ENCODE assay signal across 15 cellular contexts in the genomic region with DNA sequence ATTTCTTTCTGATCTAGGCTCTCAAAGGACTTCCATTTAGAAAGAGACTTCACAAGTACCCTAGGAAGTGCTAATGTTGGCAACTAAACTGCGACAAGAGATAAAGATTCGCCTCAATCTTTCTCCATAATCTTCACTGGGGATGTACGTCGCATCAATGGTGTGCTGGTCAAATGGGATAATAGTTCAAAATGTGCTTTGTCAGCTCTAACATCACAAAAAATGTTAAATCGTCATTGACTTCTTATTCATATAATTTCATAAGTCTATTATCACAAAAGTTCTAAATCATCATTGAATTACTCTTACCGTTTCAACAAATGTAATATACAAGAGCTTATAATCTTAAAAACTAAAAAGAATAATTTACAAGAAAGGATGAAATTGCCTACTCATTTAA.
A peak's percentile ranks its signal among the peaks of the same experiment; 100 is the strongest.
DNase-seq lines count a peak whose midpoint lies in the region; FAIRE-seq and TF ChIP-seq lines count a peak whose summit lies in the region.
"Had no signal": no experiment of that assay in that cellular context is flagged by ENCODE, and none has a peak within 500 bp of the region (broad histone marks: within the 10 kb centered on the region; RNA-seq: fewer than 3 reads in every experiment).

No MANE protein-coding gene starts in this region.

- H3K27me3 Mint-ChIP-seq in immature natural killer cell (ENCODE audit: low read depth in 3 of 3), result peaks cover 0 to 2% (median 0%) of the 10 kb centered on the region in 3 donors

- 91 to 92% (median 91%) methylated on average over 6 of the region's 6 CpGs for WGBS in small intestine, 3 donors

- in situ Hi-C loops in brain microvascular endothelial cell (cut with HindIII; ENCODE audit: low pct_ligation_motif_present, low sequenced_read_pairs), result no loop called here

- peak; percentile 66 for FAIRE-seq in A204.1 (lab: Jason Lieb, UNC)
- FAIRE-seq in small intestine (lab: Jason Lieb, UNC), result peak; percentile 10
- FAIRE-seq: GM12878, GM19239, K562 had no signal

- H3K4me3 ChIP-seq in ACC112 (ENCODE audit: low read depth, low read length), result no peak overlapping the region
- H3K4me3 ChIP-seq in brain microvascular endothelial cell (ENCODE audit: low read depth, low read length), result no peak overlapping the region
- H3K4me3 ChIP-seq in small intestine (ENCODE audit: low read depth in 1 of 2, low read length in 2 of 2), result no peak overlapping the region
- H3K4me3 ChIP-seq: BLaER1, GM12878, HAP-1, K562 had no signal

- H3K4me1 Mint-ChIP-seq in immature natural killer cell, result no peaks in the 10 kb centered on the region

- TF ChIP-seq CTCF in brain microvascular endothelial cell (IDR thresholded peaks at IDR 0.05; ENCODE audit: low read depth, low read length, missing control alignments), result no peak

- H3K27ac ChIP-seq in ACC112 (ENCODE audit: low read depth, low read length), result peak overlapping the region; percentile 70
- peak overlapping the region; percentile 71 for H3K27ac ChIP-seq in brain microvascular endothelial cell
- H3K27ac ChIP-seq in small intestine (ENCODE audit: low read depth in 1 of 2, low read length in 1 of 2), result no peak overlapping the region
- H3K27ac ChIP-seq: BLaER1 had no signal

- H3K27me3 ChIP-seq in ACC112 (ENCODE audit: insufficient read depth, low read length) (no peaks in the 10 kb centered on the region), brain microvascular endothelial cell (replicated peaks) (no peaks in the 10 kb centered on the region), small intestine (ENCODE audit: control insufficient read depth in 2 of 2, insufficient read depth in 2 of 2, low read length in 2 of 2) (no peaks in the 10 kb centered on the region)
- H3K27me3 ChIP-seq: BLaER1 had no signal

- no peaks in the 10 kb centered on the region for H3K9me3 ChIP-seq in small intestine (ENCODE audit: control insufficient read depth, low read depth)
- H3K9me3 ChIP-seq: BLaER1, HAP-1 had no signal

- H3K36me3 ChIP-seq in ACC112 (ENCODE audit: insufficient read depth, low read length) (no peaks in the 10 kb centered on the region), brain microvascular endothelial cell (replicated peaks) (no peaks in the 10 kb centered on the region), small intestine (ENCODE audit: control insufficient read depth in 2 of 2, insufficient read depth in 2 of 2, low read length in 2 of 2) (no peaks in the 10 kb centered on the region)
- H3K36me3 ChIP-seq: BLaER1, HAP-1 had no signal

- peaks cover 7 to 51% (median 20%) of the 10 kb centered on the region in 6 donors for H3K9me3 Mint-ChIP-seq in immature natural killer cell

- H3K4me3 Mint-ChIP-seq in immature natural killer cell, result no peak overlapping the region
- H3K4me3 Mint-ChIP-seq: CD8-positive, alpha-beta T cell had no signal

- DNase-seq in brain microvascular endothelial cell, result no peak
- no peak for DNase-seq in small intestine
- no peak for DNase-seq in HCEC 1CT
- no peak for DNase-seq in immature natural killer cell
- no peak for DNase-seq in NCI-H774 (lab: John Stamatoyannopoulos, UW)
- DNase-seq: Calu3; CD8-positive, alpha-beta T cell; DMS79 treated with DMSO at 0.1 percent for 48 hours had no signal

- H3K79me2 ChIP-seq in ACC112 (ENCODE audit: control insufficient read depth, insufficient read depth, low read length, unreplicated experiment), result no peaks in the 10 kb centered on the region

- no peak overlapping the region for H3K27ac Mint-ChIP-seq in immature natural killer cell
- H3K27ac Mint-ChIP-seq: CD8-positive, alpha-beta T cell had no signal

- H3K4me1 ChIP-seq in ACC112 (ENCODE audit: control insufficient read depth, insufficient read depth, low read length, unreplicated experiment) (peaks cover 29% of the 10 kb centered on the region), small intestine (ENCODE audit: control insufficient read depth in 2 of 2, insufficient read depth in 1 of 2, low read depth in 1 of 2, low read length in 1 of 2) (no peaks in the 10 kb centered on the region)
- H3K4me1 ChIP-seq: BLaER1, HAP-1 had no signal

- H2AFZ ChIP-seq in ACC112 (ENCODE audit: low read length, unreplicated experiment), result no peak overlapping the region

- H3K36me3 Mint-ChIP-seq in immature natural killer cell, result no peaks in the 10 kb centered on the region
- H3K36me3 Mint-ChIP-seq: CD8-positive, alpha-beta T cell had no signal

Comparison
In these comparisons a context has a peak if more than half of its experiments do, and no peak if none do; other contexts are left out.
1. H3K27ac ChIP-seq: peak in ACC112 (single experiment) and brain microvascular endothelial cell (single experiment); none in small intestine (0 of 2).